In genomic region chr3:85394424-85394823, GRCh38 we compare ENCODE assay signal across 34 cellular contexts.
"Had no signal": no experiment of that assay in that cellular context is flagged by ENCODE, and none has a peak within 500 bp of the region (broad histone marks: within the 10 kb centered on the region; RNA-seq: fewer than 3 reads in every experiment).

No MANE protein-coding gene starts in this region.

- H3K4me3 ChIP-seq: adrenal gland, ascending aorta, body of pancreas, breast epithelium, cardiac muscle cell had no signal

- H3K27me3 ChIP-seq: adrenal gland, ascending aorta, body of pancreas, brain microvascular endothelial cell, breast epithelium, cardiac muscle cell had no signal

- H3K4me1 ChIP-seq: adrenal gland, ascending aorta, body of pancreas, breast epithelium had no signal

- H3K36me3 ChIP-seq: adrenal gland, ascending aorta, brain microvascular endothelial cell, breast epithelium, cardiac muscle cell had no signal

- H3K27ac ChIP-seq: adrenal gland, ascending aorta, body of pancreas, brain microvascular endothelial cell, breast epithelium, cardiac muscle cell had no signal

- FAIRE-seq: astrocyte, bronchial epithelial cell had no signal

- ATAC-seq: activated naive CD4-positive, alpha-beta T cell treated with anti-CD3 and anti-CD28 coated beads, Interleukin-2, amount 50 U/mL, for 72 hours; activated naive CD8-positive, alpha-beta T cell treated with anti-CD3 and anti-CD28 coated beads, Interleukin-2, amount 50 U/mL, for 24 hours; activated T-cell treated with anti-CD3 and anti-CD28 coated beads, Interleukin-2, amount 50 U/mL, for 4 hours; activated T-cell treated with anti-CD3 and anti-CD28 coated beads, Interleukin-2, amount 50 U/mL, for 72 hours; activated T-helper 17 cell treated with anti-CD3 and anti-CD28 coated beads, Interleukin-2, amount 50 U/mL, for 72 hours; body of pancreas had no signal

- DNase-seq: activated effector memory CD4-positive, alpha-beta T cell treated with anti-CD3 and anti-CD28 coated beads, Interleukin-2, amount 50 U/mL, for 16 hours; activated effector memory CD4-positive, alpha-beta T cell treated with Interleukin-2 at 50 U/mL for 16 hours; activated gamma-delta T cell; activated gamma-delta T cell treated with Interleukin-2 at 50 U/mL for 16 hours; activated naive CD4-positive, alpha-beta T cell; activated naive CD4-positive, alpha-beta T cell treated with anti-CD3 and anti-CD28 coated beads for 36 hours; activated naive CD4-positive, alpha-beta T cell treated with anti-CD3 and anti-CD28 coated beads, Interleukin-2, amount 10 ng/mL, durations not matched to agents 7 days and 5 days; activated naive CD4-positive, alpha-beta T cell treated with anti-CD3 and anti-CD28 coated beads, Interleukin-2, amount 50 U/mL, for 16 hours; activated naive CD4-positive, alpha-beta T cell treated with Interleukin-2 at 50 U/mL for 16 hours; activated naive CD8-positive, alpha-beta T cell treated with anti-CD3 and anti-CD28 coated beads for 36 hours; activated naive CD8-positive, alpha-beta T cell treated with anti-CD3 and anti-CD28 coated beads, Interleukin-2, amount 10 ng/mL, durations not matched to agents 7 days and 5 days; activated naive CD8-positive, alpha-beta T cell treated with anti-CD3 and anti-CD28 coated beads, Interleukin-2, amount 50 U/mL, for 24 hours; activated T-cell treated with anti-CD3 and anti-CD28 coated beads, Interleukin-2, amount 50 U/mL, for 1 hour; activated T-cell treated with anti-CD3 and anti-CD28 coated beads, Interleukin-2, amount 50 U/mL, for 24 hours; activated T-cell treated with anti-CD3 and anti-CD28 coated beads, Interleukin-2, amount 50 U/mL, for 4 hours; activated T-cell treated with anti-CD3 and anti-CD28 coated beads, Interleukin-2, amount 50 U/mL, for 48 hours; activated T-cell treated with anti-CD3 and anti-CD28 coated beads, Interleukin-2, amount 50 U/mL, for 72 hours; adrenal gland; amniotic stem cell; amygdala; anterior cingulate cortex; aorta; body of pancreas; brain microvascular endothelial cell; caudate nucleus; central memory CD4-positive, alpha-beta T cell; cerebellar nuclear complex had no signal

- H3K9me3 ChIP-seq: adrenal gland, ascending aorta, body of pancreas, breast epithelium had no signal
